In genomic region chr6:8215631-8216030, GRCh38 we compare ENCODE assay signal across 18 cellular contexts.
DNase-seq lines count a peak whose midpoint lies in the region; ATAC-seq, FAIRE-seq and TF ChIP-seq lines count a peak whose summit lies in the region.
"Had no signal": no experiment of that assay in that cellular context is flagged by ENCODE, and none has a peak within 500 bp of the region (broad histone marks: within the 10 kb centered on the region; RNA-seq: fewer than 3 reads in every experiment).

No MANE protein-coding gene starts in this region.

- ATAC-seq in Panc1, result peak; percentile 57; the same call in 1 of the 2 replicates
- ATAC-seq in HG03457 (IDR thresholded peaks at IDR 0.05; ENCODE audit: unreplicated experiment), result no peak

- no peaks in the 10 kb centered on the region for H3K79me1 ChIP-seq in H1 (ENCODE audit: low read depth, low read length)

- no peaks in the 10 kb centered on the region for H3K79me2 ChIP-seq in H1 (ENCODE audit: control insufficient read depth in 1 of 2, insufficient read depth in 2 of 2, low read length in 2 of 2)

- H3K9me3 ChIP-seq in Panc1 (ENCODE audit: control insufficient read depth, insufficient read depth, low read depth, low read length), result no peaks in the 10 kb centered on the region
- H3K9me3 ChIP-seq in H1 (ENCODE audit: insufficient read depth in 2 of 2, low read depth in 1 of 2, low read length in 1 of 2), result no peaks in the 10 kb centered on the region
- H3K9me3 ChIP-seq: right atrium auricular region had no signal

- no peaks in the 10 kb centered on the region for H4K20me1 ChIP-seq in H1 (replicated peaks in 1 of 2; ENCODE audit: control insufficient read depth in 1 of 2, insufficient read depth in 2 of 2, low read length in 2 of 2)

- no peak overlapping the region for H2BK12ac ChIP-seq in H1 (ENCODE audit: low read depth, low read length)

- no peak overlapping the region for H2BK20ac ChIP-seq in H1 (ENCODE audit: low read length)

- peaks cover 21% of the 10 kb centered on the region for H3K4me1 ChIP-seq in Panc1 (ENCODE audit: control insufficient read depth, insufficient read depth, low read length)
- H3K4me1 ChIP-seq in H1 (replicated peaks in 1 of 4; ENCODE audit: control insufficient read depth in 3 of 4, insufficient read depth in 4 of 4, low read length in 3 of 4), result no peaks in the 10 kb centered on the region
- H3K4me1 ChIP-seq: right atrium auricular region had no signal

- no peak overlapping the region for H3K4me3 Mint-ChIP-seq in activated CD4-positive, alpha-beta T cell treated with anti-CD3 and anti-CD28 coated beads, Interleukin-2, amount 10 ng/mL, durations not matched to agents 7 days and 5 days
- H3K4me3 Mint-ChIP-seq: activated naive CD8-positive, alpha-beta T cell; immature natural killer cell; mesothelial cell of epicardium; neural progenitor cell had no signal

- DNase-seq in Caki2 (ENCODE audit: low read depth), result peak; percentile 46
- DNase-seq in Panc1 (ENCODE audit: low read depth, low spot score), result no peak
- no peak for DNase-seq in H1 (ENCODE audit: low read depth in 1 of 2, low spot score in 2 of 2)
- DNase-seq in midbrain (lab: John Stamatoyannopoulos, UW), result peak; percentile 2
- no peak for DNase-seq in activated CD4-positive, alpha-beta T cell treated with anti-CD3 and anti-CD28 coated beads, Interleukin-2, amount 10 ng/mL, durations not matched to agents 7 days and 5 days
- no peak for DNase-seq in lower leg skin (ENCODE audit: low spot score in 2 of 2)
- DNase-seq in HUDEP-2 (lab: John Stamatoyannopoulos, UW; ENCODE audit: unreplicated experiment in 76 of 76), result no peak
- DNase-seq: activated CD4-positive, alpha-beta T cell treated with anti-CD3 and anti-CD28 coated beads, Interleukin-2, amount 50 U/mL, for 1 hour; cerebellar nuclear complex; immature natural killer cell; MM.1S; NCI-H2029 treated with DMSO at 0.1 percent for 48 hours; NCI-H524 had no signal

- no peak overlapping the region for H3K27ac Mint-ChIP-seq in activated CD4-positive, alpha-beta T cell treated with anti-CD3 and anti-CD28 coated beads, Interleukin-2, amount 10 ng/mL, durations not matched to agents 7 days and 5 days
- H3K27ac Mint-ChIP-seq: activated naive CD8-positive, alpha-beta T cell; immature natural killer cell; mesothelial cell of epicardium; neural progenitor cell had no signal

- H3K9ac ChIP-seq in H1 (replicated peaks in 1 of 4; ENCODE audit: extremely low read depth in 1 of 4, low read depth in 3 of 4, low read length in 3 of 4), result no peak overlapping the region
- H3K9ac ChIP-seq: neural progenitor cell had no signal

- no TSS peak for BruUV-seq in Panc1 (replicated peaks; lab: Mats Ljungman, UMichigan)

- no peak overlapping the region for H2BK120ac ChIP-seq in H1 (replicated peaks; ENCODE audit: low read depth, low read length)

- H3K4me3 ChIP-seq in Panc1 (ENCODE audit: low read depth in 2 of 2, low read length in 2 of 2) (no peak overlapping the region), H1 (ENCODE audit: extremely low read depth in 1 of 4, insufficient read depth in 2 of 4, low read depth in 3 of 4, low read length in 4 of 4) (no peak overlapping the region), lower leg skin (ENCODE audit: low read depth, poor library complexity, severe bottlenecking) (no peak overlapping the region)
- H3K4me3 ChIP-seq: neural progenitor cell, right atrium auricular region had no signal

- no peak overlapping the region for H3K23ac ChIP-seq in H1 (ENCODE audit: insufficient read length)

- TF ChIP-seq POLR2A in H1 (IDR thresholded peaks at IDR 0.05; ENCODE audit: control extremely low read depth in 1 of 2, low read depth in 2 of 2, low read length in 2 of 2) (no peak), lower leg skin (IDR thresholded peaks at IDR 0.05) (no peak)

- no peaks in the 10 kb centered on the region for H3K9me3 Mint-ChIP-seq in activated CD4-positive, alpha-beta T cell treated with anti-CD3 and anti-CD28 coated beads, Interleukin-2, amount 10 ng/mL, durations not matched to agents 7 days and 5 days
- H3K9me3 Mint-ChIP-seq: immature natural killer cell, mesothelial cell of epicardium had no signal

- no peak overlapping the region for H4K8ac ChIP-seq in H1 (ENCODE audit: extremely low read depth, insufficient read depth, low read length)

- no peak for TF ChIP-seq EP300 in H1 (IDR thresholded peaks at IDR 0.05; ENCODE audit: borderline replicate concordance in 1 of 2, low read depth in 2 of 2, low read length in 2 of 2)

- 0 out of 2 replicates have a peak overlapping the region, but pooled peaks have one; percentile 73 for H2AFZ ChIP-seq in H1 (ENCODE audit: low read length)
- H2AFZ ChIP-seq: neural progenitor cell had no signal

- no peak overlapping the region for H2BK15ac ChIP-seq in H1 (ENCODE audit: low read length)

- TF ChIP-seq RAD21 in H1 (IDR thresholded peaks at IDR 0.05 in 1 of 2, conservative IDR thresholded peaks at IDR 0.05 in 1 of 2; ENCODE audit: low read depth in 2 of 2, low read length in 2 of 2), result no peak

- H3K36me3 Mint-ChIP-seq in activated CD4-positive, alpha-beta T cell treated with anti-CD3 and anti-CD28 coated beads, Interleukin-2, amount 10 ng/mL, durations not matched to agents 7 days and 5 days (ENCODE audit: low read depth), result no peaks in the 10 kb centered on the region
- H3K36me3 Mint-ChIP-seq: activated naive CD8-positive, alpha-beta T cell; immature natural killer cell; neural progenitor cell had no signal

- peaks cover 4% of the 10 kb centered on the region for H3K27me3 Mint-ChIP-seq in activated CD4-positive, alpha-beta T cell treated with anti-CD3 and anti-CD28 coated beads, Interleukin-2, amount 10 ng/mL, durations not matched to agents 7 days and 5 days

- in situ Hi-C loops in Caki2 (cut with HindIII; ENCODE audit: low pct_unique_long_range_greater_than_20kb, low sequenced_read_pairs) (no loop called here), Panc1 (cut with HindIII; ENCODE audit: low pct_unique_long_range_greater_than_20kb, low sequenced_read_pairs) (no loop called here)

- H3K27ac ChIP-seq in Panc1 (ENCODE audit: low read length) (peak overlapping the region; percentile 70; the same call in 1 of the 2 replicates), H1 (ENCODE audit: low read depth, low read length) (no peak overlapping the region)
- H3K27ac ChIP-seq: neural progenitor cell, right atrium auricular region had no signal

- no peaks in the 10 kb centered on the region for H3K23me2 ChIP-seq in H1 (ENCODE audit: low read depth, low read length)

- no peak for FAIRE-seq in H1 (lab: Jason Lieb, UNC)

- peaks cover 2% of the 10 kb centered on the region for H3K4me1 Mint-ChIP-seq in activated CD4-positive, alpha-beta T cell treated with anti-CD3 and anti-CD28 coated beads, Interleukin-2, amount 10 ng/mL, durations not matched to agents 7 days and 5 days
- H3K4me1 Mint-ChIP-seq: immature natural killer cell had no signal

- intact Hi-C loops in Panc1 (cut with micrococcal nuclease; ENCODE audit: unreplicated experiment) (loop anchor here (5.0 kb wide), 1 partner anchor 33 kb away; no protein-coding TSS in a partner anchor), lower leg skin (cut with DNase I; ENCODE audit: low total_unique reads) (no loop called here)

- H4K91ac ChIP-seq in H1 (replicated peaks; ENCODE audit: insufficient read length, low read length), result no peak overlapping the region

- WGBS in H1 (ENCODE audit: extremely low coverage in 1 of 2, insufficient coverage in 1 of 2, insufficient read length in 1 of 2, insufficient replicate concordance in 2 of 2, low coverage in 1 of 2, low lambda C conversion rate in 2 of 2, missing lambda C conversion rate in 1 of 2), 2 experiments, result 91% methylated on average over 6 of the region's 6 CpGs; no CpG with 5 or more reads in 1 of the 2 experiments
- 57 to 61% methylated on average over 6 of the region's 6 CpGs for WGBS in lower leg skin, 2 donors

- no peak overlapping the region for H2BK5ac ChIP-seq in H1 (ENCODE audit: low read depth, low read length)

- no peak overlapping the region for H3K56ac ChIP-seq in H1 (replicated peaks; ENCODE audit: insufficient read length, low read depth, low read length)

- no peak overlapping the region for H4K5ac ChIP-seq in H1 (ENCODE audit: insufficient read length, low read depth, low read length)

- no peak overlapping the region for H3K4ac ChIP-seq in H1 (replicated peaks; ENCODE audit: insufficient read length, low read depth, low read length)

- H3K36me3 ChIP-seq in Panc1 (ENCODE audit: control insufficient read depth, insufficient read depth, low read length) (no peaks in the 10 kb centered on the region), H1 (ENCODE audit: control insufficient read depth in 2 of 4, insufficient read depth in 4 of 4, low read length in 3 of 4) (no peaks in the 10 kb centered on the region)
- H3K36me3 ChIP-seq: neural progenitor cell, right atrium auricular region had no signal

- no peak overlapping the region for H3K14ac ChIP-seq in H1 (ENCODE audit: insufficient read length)

- CTCF ChIA-PET in Panc1 (lab: Charles Lee), result no interaction called here
- CTCF ChIA-PET in H1 (lab: Charles Lee; ENCODE audit: partially characterized antibody), result interaction anchor here (1.0 to 5.7 kb wide), 3 partner anchors 8 to 84 kb away, joined by 3 to 22 read pairs (median 10); no protein-coding TSS in a partner anchor
- CTCF ChIA-PET in activated CD4-positive, alpha-beta T cell treated with anti-CD3 and anti-CD28 coated beads, Interleukin-2, amount 10 ng/mL, durations not matched to agents 7 days and 5 days (lab: Charles Lee), result no interaction called here

- H2AK5ac ChIP-seq in H1 (ENCODE audit: low read depth, low read length), result no peak overlapping the region

- POLR2A ChIA-PET in Panc1 (lab: Charles Lee) (no interaction called here), H1 (lab: Charles Lee; ENCODE audit: partially characterized antibody) (no interaction called here)
- POLR2A ChIA-PET in activated CD4-positive, alpha-beta T cell treated with anti-CD3 and anti-CD28 coated beads, Interleukin-2, amount 10 ng/mL, durations not matched to agents 7 days and 5 days (lab: Charles Lee), result no interaction called here

- no peak overlapping the region for H3K4me2 ChIP-seq in H1 (ENCODE audit: insufficient read depth in 1 of 2, low read depth in 2 of 2, low read length in 2 of 2)
- H3K4me2 ChIP-seq: neural progenitor cell had no signal

- no peak overlapping the region for H3K18ac ChIP-seq in H1 (ENCODE audit: extremely low read depth, low read length)

- TF ChIP-seq CTCF in Panc1 (IDR thresholded peaks at IDR 0.05) (no peak), H1 (IDR thresholded peaks at IDR 0.05; ENCODE audit: control extremely low read depth in 1 of 3, insufficient read depth in 1 of 3, low read depth in 1 of 3, low read length in 3 of 3) (no peak), lower leg skin (IDR thresholded peaks at IDR 0.05) (no peak)

- H3K27me3 ChIP-seq in Panc1 (ENCODE audit: control insufficient read depth, insufficient read depth, low read length) (no peaks in the 10 kb centered on the region), H1 (replicated peaks in 1 of 4; ENCODE audit: control insufficient read depth in 3 of 4, extremely low read depth in 1 of 4, insufficient read depth in 3 of 4, low read length in 3 of 4) (no peaks in the 10 kb centered on the region)
- H3K27me3 ChIP-seq: neural progenitor cell, right atrium auricular region had no signal

Comparison
In these comparisons a context has a peak if more than half of its experiments do, and no peak if none do; other contexts are left out.
1. DNase-seq: peak in Caki2 (single experiment) and midbrain (single experiment); none in Panc1 (single experiment), H1 (0 of 2), activated CD4-positive, alpha-beta T cell treated with anti-CD3 and anti-CD28 coated beads, Interleukin-2, amount 10 ng/mL, durations not matched to agents 7 days and 5 days (single experiment), lower leg skin (0 of 2) and HUDEP-2 (0 of 76).